In genomic region chr20:46190796-46191540, GRCh38 we compare ENCODE assay signal across 16 cellular contexts.
"Had no signal": no experiment of that assay in that cellular context is flagged by ENCODE, and none has a peak within 500 bp of the region (broad histone marks: within the 10 kb centered on the region; RNA-seq: fewer than 3 reads in every experiment).

No MANE protein-coding gene starts in this region.

- H3K4me1 ChIP-seq: gastrocnemius medialis, spleen, vagina had no signal

- H3K4me3 ChIP-seq: gastrocnemius medialis, lung, spleen, tibial nerve, vagina had no signal

- FAIRE-seq: kidney had no signal

- ATAC-seq: gastrocnemius medialis; left lobe of liver; stimulated activated naive CD8-positive, alpha-beta T cell treated with anti-CD3 and anti-CD28 coated beads, Interleukin-15, Interleukin-2, amounts not matched to agents 100 U/mL and 50 U/mL, for 24 hours had no signal

- H3K27ac ChIP-seq: gastrocnemius medialis, spleen, tibial nerve, vagina, WERI-Rb-1 had no signal

- H3K9me3 ChIP-seq: gastrocnemius medialis, tibial nerve, vagina had no signal

- H3K27me3 ChIP-seq: gastrocnemius medialis, tibial nerve, vagina had no signal

- DNase-seq: activated CD4-positive, alpha-beta T cell treated with anti-CD3 and anti-CD28 coated beads for 1 hour; activated gamma-delta T cell treated with Interleukin-2 at 50 U/mL for 16 hours; effector CD4-positive, alpha-beta T cell; gastrocnemius medialis; head of caudate nucleus; kidney; occipital lobe; retina; spleen; stimulated activated CD8-positive, alpha-beta memory T cell treated with anti-CD3 and anti-CD28 coated beads, Interleukin-4, amount 100 ng/mL, for 48 hours; stimulated activated naive CD8-positive, alpha-beta T cell treated with anti-CD3 and anti-CD28 coated beads, Interleukin-15, Interleukin-2, amounts not matched to agents 100 U/mL and 50 U/mL, for 24 hours; WERI-Rb-1 had no signal

- H3K36me3 ChIP-seq: gastrocnemius medialis, spleen, tibial nerve, vagina, WERI-Rb-1 had no signal
